In genomic region chr3:28348637-28349396, GRCh38 we compare ENCODE assay signal across 8 cellular contexts. TPM values are rescaled to one million over a fixed set of nuclear protein-coding genes. Genes with fewer than 3 reads are reported as not detected.
DNase-seq lines count a peak whose midpoint lies in the region; TF ChIP-seq lines count a peak whose summit lies in the region.

A gene with protein sequence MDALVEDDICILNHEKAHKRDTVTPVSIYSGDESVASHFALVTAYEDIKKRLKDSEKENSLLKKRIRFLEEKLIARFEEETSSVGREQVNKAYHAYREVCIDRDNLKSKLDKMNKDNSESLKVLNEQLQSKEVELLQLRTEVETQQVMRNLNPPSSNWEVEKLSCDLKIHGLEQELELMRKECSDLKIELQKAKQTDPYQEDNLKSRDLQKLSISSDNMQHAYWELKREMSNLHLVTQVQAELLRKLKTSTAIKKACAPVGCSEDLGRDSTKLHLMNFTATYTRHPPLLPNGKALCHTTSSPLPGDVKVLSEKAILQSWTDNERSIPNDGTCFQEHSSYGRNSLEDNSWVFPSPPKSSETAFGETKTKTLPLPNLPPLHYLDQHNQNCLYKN (minus strand): TSS chr3:28348824. CDS start chr3:28340617, 8,207 bp downstream.
ZCWPW2 (plus strand) TSS chr3:28348721; CDS start chr3:28413069, 64,348 bp downstream.

- peak within 1 kb of the TSS; percentile 99 for H3K27ac Mint-ChIP-seq in neural crest cell (ENCODE audit: unreplicated experiment)

- H3K4me1 ChIP-seq in Loucy (ENCODE audit: insufficient read depth, low read length, poor library complexity, severe bottlenecking) (peaks cover 56% of the 10 kb centered on the region), stomach smooth muscle (ENCODE audit: control insufficient read depth, insufficient read depth, low read length) (peaks cover 3% of the 10 kb centered on the region)

- H3K9ac ChIP-seq in Loucy (ENCODE audit: low read depth, low read length, poor library complexity, severe bottlenecking) (peak within 1 kb of the TSS; percentile 87), stomach smooth muscle (ENCODE audit: low read length in 2 of 2) (peak within 1 kb of the TSS; percentile 91 to 97)

- peak; percentile 66 for TF ChIP-seq POLR2A in Raji (IDR thresholded peaks at IDR 0.05; ENCODE audit: insufficient read depth, low read depth, low read length)

- H3K9me3 ChIP-seq in Loucy (ENCODE audit: insufficient read depth, low read depth, low read length) (no peaks in the 10 kb centered on the region), stomach smooth muscle (ENCODE audit: control insufficient read depth in 2 of 2, low read length in 2 of 2) (no peaks in the 10 kb centered on the region)

- peaks cover 3% of the 10 kb centered on the region for H3K9me3 Mint-ChIP-seq in neural crest cell

- H3K4me1 Mint-ChIP-seq in neural crest cell, result peaks cover 47% of the 10 kb centered on the region

- in situ Hi-C loops in G401 (cut with HindIII; ENCODE audit: low sequenced_read_pairs), result no loop called here

- peak within 1 kb of the TSS; percentile 97 for H3K4me3 Mint-ChIP-seq in neural crest cell

- H3K36me3 ChIP-seq in H7 (replicated peaks; ENCODE audit: control insufficient read depth, insufficient read depth, low read length) (no peaks in the 10 kb centered on the region), Loucy (ENCODE audit: insufficient read depth, low read length) (no peaks in the 10 kb centered on the region), stomach smooth muscle (ENCODE audit: control insufficient read depth in 2 of 2, insufficient read depth in 2 of 2, low read length in 2 of 2) (no peaks in the 10 kb centered on the region)

- H3K9me2 ChIP-seq in Loucy (replicated peaks; ENCODE audit: low read depth, low read length), result no peaks in the 10 kb centered on the region

- H3K4me3 ChIP-seq in H7 (ENCODE audit: insufficient read depth, low read depth, low read length), result peak within 1 kb of the TSS; percentile 84
- peak within 1 kb of the TSS; percentile 86 for H3K4me3 ChIP-seq in Loucy (ENCODE audit: low read length, poor library complexity, severe bottlenecking)
- H3K4me3 ChIP-seq in fibroblast of villous mesenchyme (ENCODE audit: low read depth, low read length), result peak within 1 kb of the TSS; percentile 95
- peak within 1 kb of the TSS; percentile 86 to 94 for H3K4me3 ChIP-seq in stomach smooth muscle (ENCODE audit: low read length in 2 of 2)

- peaks cover 9% of the 10 kb centered on the region for H4K20me1 ChIP-seq in Loucy (ENCODE audit: insufficient read depth, low read length, poor library complexity, severe bottlenecking)

- peak within 1 kb of the TSS; percentile 95 for H3K27ac ChIP-seq in stomach smooth muscle (ENCODE audit: low read length)

- DNase-seq in G401 (ENCODE audit: low spot score), result peak; percentile 91
- DNase-seq in H7, result peak; percentile 85
- DNase-seq in activated gamma-delta T cell (lab: John Stamatoyannopoulos, UW), result peak; percentile 76
- peak; percentile 98 for DNase-seq in fibroblast of villous mesenchyme (ENCODE audit: low read depth)
- peak; percentile 88 for DNase-seq in neural crest cell (ENCODE audit: low read depth, low spot score)

- TF ChIP-seq CTCF in Loucy (conservative IDR thresholded peaks at IDR 0.05; ENCODE audit: low read length) (peak; percentile 36; the same call in 1 of the 2 replicates), fibroblast of villous mesenchyme (IDR thresholded peaks at IDR 0.05; ENCODE audit: insufficient read depth, low read depth, low read length) (no peak), neural crest cell (conservative IDR thresholded peaks at IDR 0.05) (peak; percentile 41)

- H3K79me2 ChIP-seq in Loucy (ENCODE audit: insufficient read depth, low read length), result peaks cover 49% of the 10 kb centered on the region

- H3K4me2 ChIP-seq in Loucy (ENCODE audit: low read depth, low read length, poor library complexity, severe bottlenecking), result peak within 1 kb of the TSS; percentile 84

- peaks cover 17% of the 10 kb centered on the region for H3K36me3 Mint-ChIP-seq in neural crest cell (ENCODE audit: low read depth)

- H3K27me3 ChIP-seq in H7 (ENCODE audit: control insufficient read depth, insufficient read depth, low read length), result no peaks in the 10 kb centered on the region
- no peaks in the 10 kb centered on the region for H3K27me3 ChIP-seq in Loucy (ENCODE audit: insufficient read depth, low read length, poor library complexity, severe bottlenecking)
- H3K27me3 ChIP-seq in stomach smooth muscle (ENCODE audit: control insufficient read depth in 1 of 2, insufficient read depth in 2 of 2, low read length in 2 of 2), result no peaks in the 10 kb centered on the region

- no peaks in the 10 kb centered on the region for H3K27me3 Mint-ChIP-seq in neural crest cell (ENCODE audit: low read depth)

- H3F3A ChIP-seq in Loucy (ENCODE audit: low read depth), result no peaks in the 10 kb centered on the region

- peak within 1 kb of the TSS; percentile 99 for H2AFZ ChIP-seq in Loucy (ENCODE audit: low read length)

RNA-seq across cellular contexts. Expression of the first gene that starts in this region (rescaled TPM):
- 69.6 and 73.8 TPM in 2 replicates for total RNA-seq in G401 (2014; rRNA removed; shearing (Covaris generic))
- 27.0 and 50.8 TPM in 2 replicates for total RNA-seq in H7 (2014; rRNA removed; shearing (Covaris generic))
- total RNA-seq in fibroblast of villous mesenchyme (76.0 and 102 TPM in 2 replicates), neural crest cell (61.0 and 65.4 TPM in 2 replicates)

RNA-seq across cellular contexts. Expression of gene ZCWPW2, which starts in this region (rescaled TPM):
- 0.55 and 3.8 TPM in 2 replicates for total RNA-seq in G401 (2014; rRNA removed; shearing (Covaris generic))
- 0.28 and 0.48 TPM in 2 replicates for total RNA-seq in H7 (2014; rRNA removed; shearing (Covaris generic))
- 0.43 and 0.64 TPM in 2 replicates for total RNA-seq in fibroblast of villous mesenchyme
- total RNA-seq in neural crest cell, result 0.30 TPM in 1 of 2 replicates, not detected in the other

Comparison
In these comparisons a context has a peak if more than half of its experiments do, and no peak if none do; other contexts are left out.
1. Peak in every context shown above with its lines: DNase-seq, H3K4me3 ChIP-seq and H3K27ac ChIP-seq.